ENCODE assay signal across 3 cellular contexts in genomic region chr20:2654384-2654822, GRCh38.
TF ChIP-seq lines count a peak whose summit lies in the region.

No MANE protein-coding gene starts in this region.

TF ChIP-seq in SK-N-SH, 30 proteins besides CTCF, POLR2A, EP300 and RAD21 (continues in another document):
- no peak for TF ChIP-seq GABPA (IDR thresholded peaks at IDR 0.05; ENCODE audit: low read depth)
- TF ChIP-seq USF2 (IDR thresholded peaks at IDR 0.05; ENCODE audit: borderline replicate concordance, low read depth, low read length), result no peak
- TF ChIP-seq TCF12 (IDR thresholded peaks at IDR 0.05), result no peak
- no peak for TF ChIP-seq ELF1 (IDR thresholded peaks at IDR 0.05)
- no peak for TF ChIP-seq SMC3 (IDR thresholded peaks at IDR 0.05; ENCODE audit: low read depth, low read length)
- TF ChIP-seq JUND (IDR thresholded peaks at IDR 0.05), result no peak
- TF ChIP-seq IRF3 (IDR thresholded peaks at IDR 0.05; ENCODE audit: low read depth, low read length), result no peak
- no peak for TF ChIP-seq NFIC (IDR thresholded peaks at IDR 0.05; ENCODE audit: borderline replicate concordance)
- no peak for TF ChIP-seq RFX5 (IDR thresholded peaks at IDR 0.05; ENCODE audit: low read length)
- no peak for TF ChIP-seq MAX (IDR thresholded peaks at IDR 0.05; ENCODE audit: low read depth)
- no peak for TF ChIP-seq FOSL2 (IDR thresholded peaks at IDR 0.05; ENCODE audit: borderline replicate concordance, low read depth)
- TF ChIP-seq POLR2AphosphoS5 (IDR thresholded peaks at IDR 0.05; ENCODE audit: low read depth, low read length), result no peak
- no peak for TF ChIP-seq REST (IDR thresholded peaks at IDR 0.05; ENCODE audit: low read depth, low read length)
- TF ChIP-seq CHD2 (IDR thresholded peaks at IDR 0.05; ENCODE audit: low read length, partially characterized antibody), result no peak
- no peak for TF ChIP-seq TAF1 (IDR thresholded peaks at IDR 0.05; ENCODE audit: borderline replicate concordance, low read depth, low read length)
- TF ChIP-seq TEAD4 (IDR thresholded peaks at IDR 0.05; ENCODE audit: borderline replicate concordance, insufficient read depth), result no peak
- no peak for TF ChIP-seq MEF2A (IDR thresholded peaks at IDR 0.05; ENCODE audit: borderline replicate concordance, low read depth)

TF ChIP-seq in SK-N-SH treated with all-trans-retinoic acid at 6 μM for 48 hours, 23 proteins besides CTCF, POLR2A, EP300 and RAD21:
- TF ChIP-seq PATZ1 (CRISPR knock-in tag; IDR thresholded peaks at IDR 0.05; ENCODE audit: borderline replicate concordance) (no peak), ZC3H10 (CRISPR knock-in tag; IDR thresholded peaks at IDR 0.05) (no peak), ZNF70 (CRISPR knock-in tag; IDR thresholded peaks at IDR 0.05) (no peak), OSR1 (CRISPR knock-in tag; IDR thresholded peaks at IDR 0.05) (no peak), ARNTL (CRISPR knock-in tag; IDR thresholded peaks at IDR 0.05; ENCODE audit: borderline replicate concordance, low read depth) (no peak), SNAI2 (CRISPR knock-in tag; IDR thresholded peaks at IDR 0.05) (no peak), ZNF8 (CRISPR knock-in tag; IDR thresholded peaks at IDR 0.05) (no peak), PPARA (CRISPR knock-in tag; IDR thresholded peaks at IDR 0.05; ENCODE audit: borderline replicate concordance) (no peak), TCF4 (CRISPR knock-in tag; IDR thresholded peaks at IDR 0.05; ENCODE audit: borderline replicate concordance) (no peak), TOX (CRISPR knock-in tag; IDR thresholded peaks at IDR 0.05; ENCODE audit: borderline replicate concordance) (no peak), ZNF565 (CRISPR knock-in tag; conservative IDR thresholded peaks at IDR 0.05; ENCODE audit: low read depth) (no peak), ZFP30 (CRISPR knock-in tag; IDR thresholded peaks at IDR 0.05) (no peak), POU6F1 (CRISPR knock-in tag; IDR thresholded peaks at IDR 0.05; ENCODE audit: borderline replicate concordance, low read depth) (no peak)

TF ChIP-seq in endothelial cell of umbilical vein, 7 proteins besides CTCF, POLR2A, EP300 and RAD21:
- TF ChIP-seq MYC (IDR thresholded peaks at IDR 0.05; ENCODE audit: low read depth, low read length) (no peak), JUN (IDR thresholded peaks at IDR 0.05; ENCODE audit: borderline replicate concordance, insufficient read depth, insufficient read length, low read depth) (no peak)
